ENCODE assay signal across 8 cellular contexts in the genomic region with DNA sequence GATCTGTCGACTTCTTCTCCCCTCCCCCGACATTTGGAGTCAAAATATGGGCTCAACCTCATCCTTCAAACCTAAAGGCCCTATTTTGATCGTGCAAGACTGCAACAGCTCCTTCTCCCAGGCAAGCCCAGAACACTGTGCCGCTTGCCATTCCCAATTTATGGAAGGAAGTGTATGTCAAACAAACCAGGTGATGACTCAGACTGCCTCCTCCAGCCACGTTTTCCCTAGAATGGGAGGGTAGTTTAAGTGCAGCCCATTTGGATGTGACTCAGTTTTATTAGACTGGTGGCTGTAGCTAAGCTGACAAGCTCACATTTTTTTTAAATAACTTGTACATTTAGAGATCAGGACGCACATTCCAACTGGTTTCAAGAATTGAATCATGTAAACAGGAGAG.
DNase-seq lines count a peak whose midpoint lies in the region; ATAC-seq, FAIRE-seq and TF ChIP-seq lines count a peak whose summit lies in the region.

No MANE protein-coding gene starts in this region.

- H3K4me3 ChIP-seq in A673 (ENCODE audit: low read depth, low read length, poor library complexity, severe bottlenecking) (peak overlapping the region; percentile 51), HFF-Myc (replicated peaks; ENCODE audit: low read depth, low read length) (peak overlapping the region; percentile 49)

- POLR2A ChIA-PET in A673 (lab: Charles Lee; ENCODE audit: low non-redundant PET), result no interaction called here

- CTCF ChIA-PET in A673 (lab: Charles Lee), result no interaction called here

- no peaks in the 10 kb centered on the region for H3K27me3 ChIP-seq in A673 (replicated peaks; ENCODE audit: insufficient read depth, low read depth, low read length, poor library complexity)

- H3K4me1 ChIP-seq in A673 (ENCODE audit: insufficient read depth, low read length, poor library complexity, severe bottlenecking), result peaks cover 54% of the 10 kb centered on the region

- no TSS peak for BruUV-seq in A673 (replicated peaks; lab: Mats Ljungman, UMichigan)

- TF ChIP-seq CTCF in A673 (conservative IDR thresholded peaks at IDR 0.05; ENCODE audit: low read depth, low read length) (no peak), HFF-Myc (IDR thresholded peaks at IDR 0.05; ENCODE audit: low read depth, low read length, missing control alignments) (no peak)

- H3K27ac ChIP-seq in A673 (ENCODE audit: low read depth, low read length, poor library complexity, severe bottlenecking), result peak overlapping the region; percentile 78

- DNase-seq in A673 (ENCODE audit: low spot score), result peak; percentile 49
- DNase-seq in HFF-Myc (ENCODE audit: extremely low read depth, low read depth), result peak; percentile 92
- DNase-seq in amniotic stem cell (lab: John Stamatoyannopoulos, UW), result peak; percentile 88
- peak; percentile 41 to 69 for DNase-seq in left colon
- DNase-seq in urothelium cell line (ENCODE audit: low spot score), result peak; percentile 58
- DNase-seq in NCI-H1436 treated with DMSO at 0.1 percent for 48 hours (lab: John Stamatoyannopoulos, UW), result no peak
- DNase-seq in NCI-H146 (lab: John Stamatoyannopoulos, UW), result no peak

- FAIRE-seq in urothelium cell line (lab: Jason Lieb, UNC), result no peak

- H3K36me3 ChIP-seq in A673 (ENCODE audit: insufficient read depth, low read length, poor library complexity, severe bottlenecking), result no peaks in the 10 kb centered on the region

- H3K9me3 ChIP-seq in A673 (ENCODE audit: low read depth, low read length, poor library complexity, severe bottlenecking), result no peaks in the 10 kb centered on the region

- ATAC-seq in left colon (peak; percentile 78), HG03159 (IDR thresholded peaks at IDR 0.05; ENCODE audit: unreplicated experiment) (no peak)

- intact Hi-C loops in A673 (cut with micrococcal nuclease; ENCODE audit: unreplicated experiment), result no loop called here
- intact Hi-C loops in left colon (cut with DNase I, micrococcal nuclease), result no loop called here

Comparison
In these comparisons a context has a peak if more than half of its experiments do, and no peak if none do; other contexts are left out.
1. DNase-seq: peak in A673 (single experiment), HFF-Myc (single experiment), amniotic stem cell (single experiment), left colon (2 of 2) and urothelium cell line (single experiment); none in NCI-H1436 treated with DMSO at 0.1 percent for 48 hours (single experiment) and NCI-H146 (single experiment).